In genomic region chr15:78751602-78751979, GRCh38 we compare ENCODE assay signal across 17 cellular contexts. TPM values are rescaled to one million over a fixed set of nuclear protein-coding genes. Genes with fewer than 3 reads are reported as not detected.
"Had no signal": no experiment of that assay in that cellular context is flagged by ENCODE, and none has a peak within 500 bp of the region (broad histone marks: within the 10 kb centered on the region; RNA-seq: fewer than 3 reads in every experiment).

No MANE protein-coding gene starts in this region.

- H3K4me1 ChIP-seq: foreskin keratinocyte had no signal

- H3K27ac Mint-ChIP-seq: activated CD4-positive, alpha-beta T cell treated with anti-CD3 and anti-CD28 coated beads, Interleukin-2, amount 10 ng/mL, durations not matched to agents 7 days and 5 days; activated CD8-positive, alpha-beta T cell treated with anti-CD3 and anti-CD28 coated beads, Interleukin-2, amount 10 ng/mL, durations not matched to agents 7 days and 5 days; activated naive CD4-positive, alpha-beta T cell treated with anti-CD3 and anti-CD28 coated beads, Interleukin-2, amount 50 U/mL, for 72 hours; activated T-cell treated with anti-CD3 and anti-CD28 coated beads, Interleukin-2, amount 50 U/mL, for 24 hours; T-cell had no signal

- H3K4me1 Mint-ChIP-seq: activated T-helper 17 cell treated with anti-CD3 and anti-CD28 coated beads, Interleukin-2, amount 50 U/mL, for 72 hours had no signal

- H3K9me3 Mint-ChIP-seq: activated CD4-positive, alpha-beta T cell treated with anti-CD3 and anti-CD28 coated beads, Interleukin-2, amount 10 ng/mL, durations not matched to agents 7 days and 5 days; activated naive CD4-positive, alpha-beta T cell treated with anti-CD3 and anti-CD28 coated beads, Interleukin-2, amount 50 U/mL, for 72 hours; activated T-cell treated with anti-CD3 and anti-CD28 coated beads, Interleukin-2, amount 50 U/mL, for 24 hours; activated T-helper 17 cell treated with anti-CD3 and anti-CD28 coated beads, Interleukin-2, amount 50 U/mL, for 72 hours; stimulated activated memory B cell treated with anti-CD40 and anti-IgM and Interleukin-4, amounts not matched to agents 10 μg/mL and 1 μg/mL and 100 μg/mL, for 72 hours; T-cell had no signal

- H3K36me3 ChIP-seq: right atrium auricular region, stomach, suprapubic skin, transverse colon, vagina, WERI-Rb-1 had no signal

- H3K36me3 Mint-ChIP-seq: activated naive CD4-positive, alpha-beta T cell treated with anti-CD3 and anti-CD28 coated beads, Interleukin-2, amount 50 U/mL, for 72 hours; stimulated activated memory B cell treated with anti-CD40 and anti-IgM and Interleukin-4, amounts not matched to agents 10 μg/mL and 1 μg/mL and 100 μg/mL, for 72 hours; T-cell had no signal

- H3K27me3 ChIP-seq: foreskin keratinocyte, right atrium auricular region, stomach, suprapubic skin, transverse colon, vagina had no signal

- H3K27me3 Mint-ChIP-seq: activated CD4-positive, alpha-beta T cell treated with anti-CD3 and anti-CD28 coated beads, Interleukin-2, amount 10 ng/mL, durations not matched to agents 7 days and 5 days; activated T-cell treated with anti-CD3 and anti-CD28 coated beads, Interleukin-2, amount 50 U/mL, for 24 hours; activated T-helper 17 cell treated with anti-CD3 and anti-CD28 coated beads, Interleukin-2, amount 50 U/mL, for 72 hours; stimulated activated memory B cell treated with anti-CD40 and anti-IgM and Interleukin-4, amounts not matched to agents 10 μg/mL and 1 μg/mL and 100 μg/mL, for 72 hours; T-cell had no signal

- H3K4me3 ChIP-seq: skin epidermis, suprapubic skin had no signal

- H3K27ac ChIP-seq: foreskin keratinocyte, skin epidermis, suprapubic skin, WERI-Rb-1 had no signal

- H3K4me3 Mint-ChIP-seq: activated CD4-positive, alpha-beta T cell treated with anti-CD3 and anti-CD28 coated beads, Interleukin-2, amount 10 ng/mL, durations not matched to agents 7 days and 5 days; activated CD8-positive, alpha-beta T cell treated with anti-CD3 and anti-CD28 coated beads, Interleukin-2, amount 10 ng/mL, durations not matched to agents 7 days and 5 days had no signal

- H3K9me3 ChIP-seq: psoas muscle, right atrium auricular region, stomach, suprapubic skin, transverse colon, vagina had no signal

RNA-seq across cellular contexts. Expression of gene ADAMTS7, which starts 59.7 kb away (rescaled TPM):
- total RNA-seq: activated CD8-positive, alpha-beta T cell treated with anti-CD3 and anti-CD28 coated beads, Interleukin-2, amount 10 ng/mL, durations not matched to agents 7 days and 5 days; mononuclear cell had no signal
